In the genomic region with DNA sequence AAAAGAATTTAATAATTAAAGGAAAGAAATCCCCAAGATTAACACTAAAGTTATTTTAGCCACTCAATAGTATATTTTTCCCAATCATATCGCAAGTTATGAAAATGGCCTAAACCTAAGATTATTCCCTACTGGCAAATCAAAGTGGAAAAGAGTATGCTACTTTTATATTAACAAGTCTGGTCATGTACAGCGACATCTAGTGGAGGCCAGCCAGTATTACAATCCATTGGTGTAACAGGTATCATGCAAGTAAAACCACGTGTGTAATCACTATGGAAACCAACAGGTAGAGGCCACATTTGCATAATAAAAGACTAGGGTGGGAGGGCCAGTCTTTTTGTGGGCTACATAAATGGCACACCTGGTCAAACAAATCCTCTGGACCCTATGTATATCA, we compare ENCODE assay signal across 12 cellular contexts.
DNase-seq lines count a peak whose midpoint lies in the region; ATAC-seq, FAIRE-seq and TF ChIP-seq lines count a peak whose summit lies in the region.
"Had no signal": no experiment of that assay in that cellular context is flagged by ENCODE, and none has a peak within 500 bp of the region (broad histone marks: within the 10 kb centered on the region; RNA-seq: fewer than 3 reads in every experiment).

No MANE protein-coding gene starts in this region.

- TF ChIP-seq POLR2A in H54 (IDR thresholded peaks at IDR 0.05; ENCODE audit: low read depth, low read length) (no peak), lower leg skin (IDR thresholded peaks at IDR 0.05) (no peak)

- no peak overlapping the region for H3K4me3 ChIP-seq in fibroblast of villous mesenchyme (ENCODE audit: low read depth, low read length)
- no peak overlapping the region for H3K4me3 ChIP-seq in lower leg skin (ENCODE audit: low read depth, poor library complexity, severe bottlenecking)
- H3K4me3 ChIP-seq: SK-N-MC, tibial nerve had no signal

- 67 to 69% methylated on average over 3 of the region's 3 CpGs for WGBS in lower leg skin, 2 donors

- DNase-seq in DMS53 (lab: John Stamatoyannopoulos, UW) (peak; percentile 70), H54 (ENCODE audit: insufficient read length, low spot score) (no peak), RCC 7860 (ENCODE audit: low spot score) (peak; percentile 29), fibroblast of villous mesenchyme (ENCODE audit: low read depth) (no peak), lower leg skin (ENCODE audit: low spot score in 2 of 2) (no peak), CD1c-positive myeloid dendritic cell (ENCODE audit: extremely low spot score) (no peak)
- DNase-seq in activated effector memory CD4-positive, alpha-beta T cell treated with anti-CD3 and anti-CD28 coated beads, Interleukin-2, amount 50 U/mL, for 16 hours: no peak
- DNase-seq: amniotic stem cell, islet precursor cell had no signal

- FAIRE-seq in H54 (lab: Jason Lieb, UNC) (peak; percentile 93), RCC 7860 (lab: Jason Lieb, UNC) (no peak)

- intact Hi-C loops in lower leg skin (cut with DNase I; ENCODE audit: low total_unique reads): no loop called here

- TF ChIP-seq CTCF in fibroblast of villous mesenchyme (IDR thresholded peaks at IDR 0.05; ENCODE audit: insufficient read depth, low read depth, low read length) (peak; percentile 22), lower leg skin (IDR thresholded peaks at IDR 0.05) (no peak)

- no peak for ATAC-seq in GM21360 (IDR thresholded peaks at IDR 0.05; ENCODE audit: unreplicated experiment)

Comparison
In these comparisons a context has a peak if more than half of its experiments do, and no peak if none do; other contexts are left out.
1. DNase-seq: peak in DMS53 (single experiment) and RCC 7860 (single experiment); none in H54 (single experiment), fibroblast of villous mesenchyme (single experiment), lower leg skin (0 of 2), activated effector memory CD4-positive, alpha-beta T cell treated with anti-CD3 and anti-CD28 coated beads, Interleukin-2, amount 50 U/mL, for 16 hours (single experiment) and CD1c-positive myeloid dendritic cell (single experiment).